Comparison of ENCODE assay signal across 8 cellular contexts in genomic region chr22:41468381-41469217, GRCh38. TPM values are rescaled to one million over a fixed set of nuclear protein-coding genes. Genes with fewer than 3 reads are reported as not detected.
DNase-seq lines count a peak whose midpoint lies in the region; ATAC-seq and TF ChIP-seq lines count a peak whose summit lies in the region.

ACO2 (plus strand) TSS chr22:41469117; CDS start chr22:41469147, 30 bp downstream.
PHF5A (minus strand) TSS chr22:41468692; CDS start chr22:41468653, 39 bp downstream.

- DNase-seq in NCI-H2081 (lab: John Stamatoyannopoulos, UW), result peak; percentile 91 to 95
- DNase-seq in T1000 (lab: John Stamatoyannopoulos, UW), result peak; percentile 91
- peak; percentile 99 for DNase-seq in astrocyte of the hippocampus (ENCODE audit: low read depth, low spot score)
- peak; percentile 98 for DNase-seq in hepatocyte (ENCODE audit: low spot score)
- peak; percentile 96 for DNase-seq in renal cortical epithelial cell (ENCODE audit: low read depth)
- no peak for DNase-seq in cortex of kidney (lab: John Stamatoyannopoulos, UW)

- H3K4me1 ChIP-seq in hepatocyte (ENCODE audit: insufficient read depth), result peaks cover 11% of the 10 kb centered on the region

- H2AFZ ChIP-seq in hepatocyte, result peak within 1 kb of the TSS; percentile 34

- no peaks in the 10 kb centered on the region for H4K20me1 ChIP-seq in hepatocyte (ENCODE audit: insufficient read depth, poor library complexity, severe bottlenecking)

- WGBS in hepatocyte (ENCODE audit: low lambda C conversion rate, missing lambda C conversion rate), result under 1% methylated on average over 48 of the region's 51 CpGs

- H3K79me2 ChIP-seq in hepatocyte, result peaks cover 92% of the 10 kb centered on the region

- peak within 1 kb of the TSS; percentile 90 for H3K27ac ChIP-seq in hepatocyte

- no peaks in the 10 kb centered on the region for H3K9me3 ChIP-seq in hepatocyte (ENCODE audit: low read depth)

- H3K4me2 ChIP-seq in hepatocyte, result peak within 1 kb of the TSS; percentile 96

- no peaks in the 10 kb centered on the region for H3K9me2 ChIP-seq in hepatocyte (replicated peaks; ENCODE audit: insufficient read depth)

- ATAC-seq in GM18508 (IDR thresholded peaks at IDR 0.05; ENCODE audit: insufficient read depth, unreplicated experiment) (peak; percentile 63), HG03025 (IDR thresholded peaks at IDR 0.05; ENCODE audit: low FRiP score, unreplicated experiment) (peak; percentile 75)

- H3K36me3 ChIP-seq in hepatocyte (replicated peaks; ENCODE audit: insufficient read depth, low read depth), result peaks cover 5% of the 10 kb centered on the region

- TF ChIP-seq CTCF in hepatocyte (IDR thresholded peaks at IDR 0.05; ENCODE audit: poor library complexity), result no peak

- peak within 1 kb of the TSS; percentile 63 for H3K4me3 ChIP-seq in hepatocyte

- H3K27me3 ChIP-seq in hepatocyte, result no peaks in the 10 kb centered on the region

RNA-seq across cellular contexts. Expression of gene ACO2, which starts in this region (rescaled TPM):
- total RNA-seq in hepatocyte, result 111 and 129 TPM in 2 replicates
- 167 and 196 TPM in 2 replicates for polyA plus RNA-seq in hepatocyte
- 54.2 and 141 TPM in 2 replicates for total RNA-seq in renal cortical epithelial cell

RNA-seq across cellular contexts. Expression of gene PHF5A, which starts in this region (rescaled TPM):
- 55.2 and 59.9 TPM in 2 replicates for total RNA-seq in hepatocyte
- 16.8 and 21.9 TPM in 2 replicates for polyA plus RNA-seq in hepatocyte
- 39.6 and 78.3 TPM in 2 replicates for total RNA-seq in renal cortical epithelial cell
